ENCODE assay signal across 8 cellular contexts in genomic region chr13:102580552-102581169, GRCh38. TPM values are rescaled to one million over a fixed set of nuclear protein-coding genes. Genes with fewer than 3 reads are reported as not detected.
DNase-seq lines count a peak whose midpoint lies in the region; ATAC-seq and TF ChIP-seq lines count a peak whose summit lies in the region.

No MANE protein-coding gene starts in this region.

- H3K9me3 ChIP-seq in OCI-LY3 (ENCODE audit: insufficient read depth, low read length) = no peaks in the 10 kb centered on the region

- H3K27ac Mint-ChIP-seq in activated CD4-positive, alpha-beta T cell treated with anti-CD3 and anti-CD28 coated beads, Interleukin-2, amount 10 ng/mL, durations not matched to agents 7 days and 5 days = no peak overlapping the region

- H3K36me3 ChIP-seq in OCI-LY3 (replicated peaks; ENCODE audit: low read depth, low read length) = no peaks in the 10 kb centered on the region

- no peak overlapping the region for H3K9ac ChIP-seq in OCI-LY3 (ENCODE audit: low read length)

- no peak overlapping the region for H3K27ac ChIP-seq in OCI-LY3 (ENCODE audit: low read length)

- H3K36me3 Mint-ChIP-seq in activated CD4-positive, alpha-beta T cell treated with anti-CD3 and anti-CD28 coated beads, Interleukin-2, amount 10 ng/mL, durations not matched to agents 7 days and 5 days (ENCODE audit: low read depth) = no peaks in the 10 kb centered on the region

- H2AFZ ChIP-seq in OCI-LY3 (ENCODE audit: low read depth, low read length) = no peak overlapping the region

- CTCF ChIA-PET in activated CD4-positive, alpha-beta T cell treated with anti-CD3 and anti-CD28 coated beads, Interleukin-2, amount 10 ng/mL, durations not matched to agents 7 days and 5 days (lab: Charles Lee) = interaction anchor here (0.7 to 2.0 kb wide), 4 partner anchors 10 to 265 kb away, joined by 3 to 9 read pairs (median 4); partner anchors contain the start of gene ERCC5

- POLR2A ChIA-PET in activated CD4-positive, alpha-beta T cell treated with anti-CD3 and anti-CD28 coated beads, Interleukin-2, amount 10 ng/mL, durations not matched to agents 7 days and 5 days (lab: Charles Lee) = no interaction called here

- peaks cover 14% of the 10 kb centered on the region for H3K4me1 ChIP-seq in OCI-LY3 (ENCODE audit: low read length)

- H3K9me3 Mint-ChIP-seq in activated CD4-positive, alpha-beta T cell treated with anti-CD3 and anti-CD28 coated beads, Interleukin-2, amount 10 ng/mL, durations not matched to agents 7 days and 5 days = no peaks in the 10 kb centered on the region

- no peak overlapping the region for H3K4me3 ChIP-seq in OCI-LY3 (ENCODE audit: low read length)
- no peak overlapping the region for H3K4me3 ChIP-seq in cardiac fibroblast (replicated peaks in 1 of 2; ENCODE audit: low read depth in 2 of 2, low read length in 2 of 2)

- peaks cover 26% of the 10 kb centered on the region for H3K4me1 Mint-ChIP-seq in activated CD4-positive, alpha-beta T cell treated with anti-CD3 and anti-CD28 coated beads, Interleukin-2, amount 10 ng/mL, durations not matched to agents 7 days and 5 days

- TF ChIP-seq CTCF in OCI-LY3 (IDR thresholded peaks at IDR 0.05; ENCODE audit: low read depth, low read length) (peak; percentile 82), cardiac fibroblast (IDR thresholded peaks at IDR 0.05; ENCODE audit: low read depth, low read length) (peak; percentile 63)

- peak; percentile 70 for DNase-seq in activated CD4-positive, alpha-beta T cell treated with anti-CD3 and anti-CD28 coated beads, Interleukin-2, amount 10 ng/mL, durations not matched to agents 7 days and 5 days
- DNase-seq in activated CD4-positive, alpha-beta T cell treated with anti-CD3 and anti-CD28 coated beads, Interleukin-2, amount 50 U/mL, for 1 hour = no peak
- peak; percentile 68 for DNase-seq in KBM-7
- DNase-seq in cardiac fibroblast (ENCODE audit: low read depth in 2 of 2) = peak; percentile 83 to 88
- peak; percentile 68 for DNase-seq in kidney glomerular epithelial cell (lab: John Stamatoyannopoulos, UW)
- DNase-seq in superior temporal gyrus (ENCODE audit: extremely low spot score) = peak; percentile 96

- H3K79me2 ChIP-seq in OCI-LY3 (ENCODE audit: low read length) = no peaks in the 10 kb centered on the region

- ATAC-seq in GM21515 (IDR thresholded peaks at IDR 0.05; ENCODE audit: unreplicated experiment) = peak; percentile 71

- peaks cover 17% of the 10 kb centered on the region for H3K27me3 Mint-ChIP-seq in activated CD4-positive, alpha-beta T cell treated with anti-CD3 and anti-CD28 coated beads, Interleukin-2, amount 10 ng/mL, durations not matched to agents 7 days and 5 days

- no peaks in the 10 kb centered on the region for H4K20me1 ChIP-seq in OCI-LY3 (ENCODE audit: insufficient read depth, low read length)

- H3K27me3 ChIP-seq in OCI-LY3 (ENCODE audit: low read depth, low read length) = peaks cover 7% of the 10 kb centered on the region; the same call in 1 of the 2 replicates

- in situ Hi-C loops in KBM-7 (cut with MboI; ENCODE audit: low pct_unique_long_range_greater_than_20kb, low sequenced_read_pairs) = loop anchor here (10.0 kb wide), 1 partner anchor 264 kb away; the partner anchor contains the start of gene ERCC5

- H3K4me2 ChIP-seq in OCI-LY3 (ENCODE audit: low read length) = peak overlapping the region; percentile 25

- no peak overlapping the region for H3K4me3 Mint-ChIP-seq in activated CD4-positive, alpha-beta T cell treated with anti-CD3 and anti-CD28 coated beads, Interleukin-2, amount 10 ng/mL, durations not matched to agents 7 days and 5 days

RNA-seq across cellular contexts. Expression of gene TPP2, which starts 16.1 kb away (rescaled TPM):
- 100 to 1,000 TPM in 1 of 2 experiments, 10 to 100 TPM in 1; 95.9 to 115 TPM for total RNA-seq in activated CD4-positive, alpha-beta T cell treated with anti-CD3 and anti-CD28 coated beads, Interleukin-2, amount 10 ng/mL, durations not matched to agents 7 days and 5 days
